In the genomic region with DNA sequence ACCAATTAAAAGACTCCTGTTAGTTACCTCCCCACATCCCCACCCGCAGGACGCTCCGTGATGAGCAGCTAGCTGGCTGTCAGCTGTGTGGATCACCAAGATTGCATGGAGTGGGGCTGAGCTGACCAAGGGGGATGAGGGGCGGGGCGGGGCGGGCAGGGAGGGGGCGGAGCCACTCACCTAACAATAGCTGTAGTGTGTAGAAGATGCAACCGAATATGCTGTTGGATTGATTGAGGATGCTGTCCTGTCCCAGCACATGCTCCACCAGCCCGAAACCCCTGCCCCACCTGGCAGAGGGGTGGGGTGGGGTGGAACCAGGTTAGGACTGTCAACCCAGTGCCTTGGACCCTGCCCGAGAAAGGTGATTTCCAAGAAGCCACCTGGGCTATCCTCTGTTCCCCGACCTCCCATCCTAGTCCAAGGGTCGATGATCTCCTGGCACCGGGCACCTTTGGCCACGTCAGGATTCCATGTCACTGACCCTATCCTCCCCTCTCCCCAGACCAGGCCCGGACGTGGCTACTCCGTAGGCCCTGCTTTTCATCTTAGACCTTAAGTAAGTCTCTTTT, we compare ENCODE assay signal across 8 cellular contexts. TPM values are rescaled to one million over a fixed set of nuclear protein-coding genes. Genes with fewer than 3 reads are reported as not detected.
DNase-seq lines count a peak whose midpoint lies in the region; ATAC-seq and TF ChIP-seq lines count a peak whose summit lies in the region.

No MANE protein-coding gene starts in this region.

- POLR2A ChIA-PET in activated CD4-positive, alpha-beta T cell treated with anti-CD3 and anti-CD28 coated beads for 36 hours (lab: Charles Lee) = interaction anchor here (0.6 to 0.9 kb wide), 2 partner anchors 19 to 87 kb away, joined by 3 to 4 read pairs; a partner anchor contains a TSS
- POLR2A ChIA-PET in MCF 10A (lab: Yijun Ruan, JAX) = interaction anchor here (0.5 to 6.5 kb wide), 13 partner anchors 16 to 367 kb away, joined by 3 to 78 read pairs (median 5); a partner anchor contains a TSS

- H3K27ac Mint-ChIP-seq in activated CD4-positive, alpha-beta T cell treated with anti-CD3 and anti-CD28 coated beads for 36 hours = peak overlapping the region; percentile 31
- H3K27ac Mint-ChIP-seq in MCF 10A (ENCODE audit: low read depth, unreplicated experiment) = peak overlapping the region; percentile 1

- no TSS peak for BruUV-seq in MCF 10A (replicated peaks; lab: Mats Ljungman, UMichigan)

- H3K4me3 ChIP-seq in liver (ENCODE audit: low read depth in 1 of 3, low read length in 3 of 3) (peak overlapping the region; percentile 84 to 92 (median 89)), vagina (peak overlapping the region; percentile 80 to 94)

- peak overlapping the region; percentile 91 to 96 for H3K27ac ChIP-seq in liver (ENCODE audit: low read depth in 1 of 2, low read length in 2 of 2)
- H3K27ac ChIP-seq in vagina = no peak overlapping the region

- peak; percentile 44 for DNase-seq in activated CD4-positive, alpha-beta T cell treated with anti-CD3 and anti-CD28 coated beads for 36 hours
- no peak for DNase-seq in activated CD4-positive, alpha-beta T cell treated with anti-CD3 and anti-CD28 coated beads, Interleukin-2, amount 50 U/mL, for 1 hour
- DNase-seq in NCI-H526 (lab: John Stamatoyannopoulos, UW) = peak; percentile 47 to 83
- DNase-seq in MCF 10A (ENCODE audit: unreplicated experiment) = peak; percentile 50
- DNase-seq in vagina (ENCODE audit: extremely low spot score in 2 of 2) = no peak

- 22% methylated on average over 17 of the region's 17 CpGs for WGBS in liver

- ATAC-seq in activated CD4-positive, alpha-beta T cell treated with anti-CD3 and anti-CD28 coated beads for 36 hours = no peak
- ATAC-seq in GM19023 (IDR thresholded peaks at IDR 0.05; ENCODE audit: unreplicated experiment) (no peak), GM18870 (IDR thresholded peaks at IDR 0.05; ENCODE audit: unreplicated experiment) (no peak)

- peak overlapping the region in 1 of 2 donors; percentile 85 for H3K9ac ChIP-seq in liver (ENCODE audit: low read depth in 1 of 2, low read length in 2 of 2)

- CTCF ChIA-PET in activated CD4-positive, alpha-beta T cell treated with anti-CD3 and anti-CD28 coated beads for 36 hours (lab: Charles Lee) = interaction anchor here (0.5 to 1.9 kb wide), 3 partner anchors 49 to 94 kb away, joined by 4 to 10 read pairs (median 5); no protein-coding TSS in a partner anchor
- CTCF ChIA-PET in MCF 10A (lab: Yijun Ruan, JAX) = interaction anchor here (0.6 to 5.2 kb wide), 8 partner anchors 42 to 364 kb away, joined by 3 to 27 read pairs (median 4); a partner anchor contains a TSS

- intact Hi-C loops in activated CD4-positive, alpha-beta T cell treated with anti-CD3 and anti-CD28 coated beads for 36 hours (cut with DNase I, micrococcal nuclease) = loop anchor here in 1 of 2 experiments (10.0 kb wide), 1 partner anchor 108 kb away; a partner anchor contains a TSS
- intact Hi-C loops in MCF 10A (cut with micrococcal nuclease) (no loop called here), vagina (cut with DNase I) (no loop called here)

- H3K4me3 Mint-ChIP-seq in activated CD4-positive, alpha-beta T cell treated with anti-CD3 and anti-CD28 coated beads for 36 hours = peak overlapping the region; percentile 98
- peak overlapping the region; percentile 85 for H3K4me3 Mint-ChIP-seq in MCF 10A (ENCODE audit: unreplicated experiment)

- H3K36me3 Mint-ChIP-seq in activated CD4-positive, alpha-beta T cell treated with anti-CD3 and anti-CD28 coated beads for 36 hours (ENCODE audit: low read depth) = peaks cover 21% of the 10 kb centered on the region
- peaks cover 22% of the 10 kb centered on the region for H3K36me3 Mint-ChIP-seq in MCF 10A (ENCODE audit: insufficient read depth, unreplicated experiment)

- H3K27me3 ChIP-seq in liver (ENCODE audit: control insufficient read depth in 4 of 4, insufficient read depth in 4 of 4, low read length in 3 of 4) (no peaks in the 10 kb centered on the region), vagina (no peaks in the 10 kb centered on the region)

- no peaks in the 10 kb centered on the region for H3K9me3 Mint-ChIP-seq in activated CD4-positive, alpha-beta T cell treated with anti-CD3 and anti-CD28 coated beads for 36 hours (ENCODE audit: low read depth)
- no peaks in the 10 kb centered on the region for H3K9me3 Mint-ChIP-seq in MCF 10A (ENCODE audit: unreplicated experiment)

- TF ChIP-seq CTCF in MCF 10A (IDR thresholded peaks at IDR 0.05; ENCODE audit: unreplicated experiment) = no peak
- TF ChIP-seq CTCF in liver (IDR thresholded peaks at IDR 0.05; ENCODE audit: low read depth, low read length, missing input control) = no peak
- no peak for TF ChIP-seq CTCF in vagina (IDR thresholded peaks at IDR 0.05)

- H3K27me3 Mint-ChIP-seq in activated CD4-positive, alpha-beta T cell treated with anti-CD3 and anti-CD28 coated beads for 36 hours = no peaks in the 10 kb centered on the region
- H3K27me3 Mint-ChIP-seq in MCF 10A (ENCODE audit: insufficient read depth, unreplicated experiment) = no peaks in the 10 kb centered on the region

- TF ChIP-seq POLR2A in vagina (IDR thresholded peaks at IDR 0.05) = no peak

- H3K36me3 ChIP-seq in liver (ENCODE audit: control insufficient read depth in 4 of 4, insufficient read depth in 3 of 4, low read depth in 1 of 4, low read length in 3 of 4) (peaks cover 8 to 18% (median 13%) of the 10 kb centered on the region in 4 donors), vagina (peaks cover 0 to 7% of the 10 kb centered on the region in 2 donors)

- peaks cover 25% of the 10 kb centered on the region for H3K4me1 Mint-ChIP-seq in activated CD4-positive, alpha-beta T cell treated with anti-CD3 and anti-CD28 coated beads for 36 hours
- H3K4me1 Mint-ChIP-seq in MCF 10A (ENCODE audit: insufficient read depth, unreplicated experiment) = peaks cover 12% of the 10 kb centered on the region

- H3K4me1 ChIP-seq in liver (ENCODE audit: control insufficient read depth in 4 of 4, insufficient read depth in 4 of 4, low read length in 3 of 4) (peaks cover 0 to 19% (median 11%) of the 10 kb centered on the region in 4 donors), vagina (peaks cover 17% of the 10 kb centered on the region)

- H3K9me3 ChIP-seq in liver (ENCODE audit: control insufficient read depth in 4 of 4, low read length in 3 of 4) (no peaks in the 10 kb centered on the region), vagina (no peaks in the 10 kb centered on the region)

- TF ChIP-seq RAD21 in liver (IDR thresholded peaks at IDR 0.05) = peak in 1 of 2 donors; percentile 44

TF ChIP-seq in liver, 16 proteins besides CTCF, POLR2A, EP300 and RAD21 (continues in another document):
- peak; percentile 94 to 96 for TF ChIP-seq RXRA (IDR thresholded peaks at IDR 0.05)
- no peak for TF ChIP-seq EGR1 (IDR thresholded peaks at IDR 0.05; ENCODE audit: low read depth in 2 of 2)
- TF ChIP-seq HNF4A (conservative IDR thresholded peaks at IDR 0.05) = peak; percentile 96 to 97
- TF ChIP-seq, protein P1, sequence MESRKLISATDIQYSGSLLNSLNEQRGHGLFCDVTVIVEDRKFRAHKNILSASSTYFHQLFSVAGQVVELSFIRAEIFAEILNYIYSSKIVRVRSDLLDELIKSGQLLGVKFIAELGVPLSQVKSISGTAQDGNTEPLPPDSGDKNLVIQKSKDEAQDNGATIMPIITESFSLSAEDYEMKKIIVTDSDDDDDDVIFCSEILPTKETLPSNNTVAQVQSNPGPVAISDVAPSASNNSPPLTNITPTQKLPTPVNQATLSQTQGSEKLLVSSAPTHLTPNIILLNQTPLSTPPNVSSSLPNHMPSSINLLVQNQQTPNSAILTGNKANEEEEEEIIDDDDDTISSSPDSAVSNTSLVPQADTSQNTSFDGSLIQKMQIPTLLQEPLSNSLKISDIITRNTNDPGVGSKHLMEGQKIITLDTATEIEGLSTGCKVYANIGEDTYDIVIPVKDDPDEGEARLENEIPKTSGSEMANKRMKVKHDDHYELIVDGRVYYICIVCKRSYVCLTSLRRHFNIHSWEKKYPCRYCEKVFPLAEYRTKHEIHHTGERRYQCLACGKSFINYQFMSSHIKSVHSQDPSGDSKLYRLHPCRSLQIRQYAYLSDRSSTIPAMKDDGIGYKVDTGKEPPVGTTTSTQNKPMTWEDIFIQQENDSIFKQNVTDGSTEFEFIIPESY (IDR thresholded peaks at IDR 0.05) = no peak
- TF ChIP-seq GABPA (IDR thresholded peaks at IDR 0.05 in 1 of 2, conservative IDR thresholded peaks at IDR 0.05 in 1 of 2) = peak in 1 of 2 donors; percentile 72
- peak; percentile 43 for TF ChIP-seq NR2F2 (IDR thresholded peaks at IDR 0.05)
- TF ChIP-seq, protein P2, sequence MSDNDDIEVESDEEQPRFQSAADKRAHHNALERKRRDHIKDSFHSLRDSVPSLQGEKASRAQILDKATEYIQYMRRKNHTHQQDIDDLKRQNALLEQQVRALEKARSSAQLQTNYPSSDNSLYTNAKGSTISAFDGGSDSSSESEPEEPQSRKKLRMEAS (IDR thresholded peaks at IDR 0.05) = no peak
- TF ChIP-seq TAF1 (conservative IDR thresholded peaks at IDR 0.05) = no peak
- TF ChIP-seq, protein P3, sequence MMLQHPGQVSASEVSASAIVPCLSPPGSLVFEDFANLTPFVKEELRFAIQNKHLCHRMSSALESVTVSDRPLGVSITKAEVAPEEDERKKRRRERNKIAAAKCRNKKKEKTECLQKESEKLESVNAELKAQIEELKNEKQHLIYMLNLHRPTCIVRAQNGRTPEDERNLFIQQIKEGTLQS (IDR thresholded peaks at IDR 0.05) = no peak
- TF ChIP-seq FOXA2 (IDR thresholded peaks at IDR 0.05) = no peak

RNA-seq across cellular contexts. Expression of a gene that starts 1.4 kb away (rescaled TPM):
- 10 to 100 TPM; 59.6 to 64.2 TPM for total RNA-seq in activated CD4-positive, alpha-beta T cell treated with anti-CD3 and anti-CD28 coated beads for 36 hours
- 64.7 and 66.3 TPM in 2 replicates for total RNA-seq in MCF 10A (2022)
- total RNA-seq in liver = 100 to 1,000 TPM in 1 of 2 donors, 10 to 100 TPM in 1; 29.9 to 166 TPM
- polyA plus RNA-seq in liver = 100 to 1,000 TPM; 360 to 519 TPM
- 123 TPM for total RNA-seq in vagina

RNA-seq across cellular contexts. Expression of a gene that starts 4.5 kb away (rescaled TPM):
- total RNA-seq in activated CD4-positive, alpha-beta T cell treated with anti-CD3 and anti-CD28 coated beads for 36 hours = 1 to 10 TPM; 4.0 to 9.2 TPM
- total RNA-seq in MCF 10A (2022) = 4.4 and 5.5 TPM in 2 replicates
- total RNA-seq in liver = 10 to 100 TPM in 1 of 2 donors, under 1 TPM in 1; 0.51 to 14.5 TPM
- polyA plus RNA-seq in liver = 1 to 10 TPM; 1.6 to 4.4 TPM
- total RNA-seq in vagina = 2.0 TPM

RNA-seq across cellular contexts. Expression of a gene that starts 15.0 kb away (rescaled TPM):
- 10 to 100 TPM; 50.0 to 53.3 TPM for total RNA-seq in activated CD4-positive, alpha-beta T cell treated with anti-CD3 and anti-CD28 coated beads for 36 hours
- total RNA-seq in MCF 10A (2022) (31.7 and 41.0 TPM in 2 replicates), liver (10 to 100 TPM; 10.0 to 29.5 TPM), vagina (48.9 TPM)
- polyA plus RNA-seq in liver = 10 to 100 TPM; 40.2 to 41.6 TPM

RNA-seq across cellular contexts. Expression of a gene that starts 19.0 kb away (rescaled TPM):
- total RNA-seq in activated CD4-positive, alpha-beta T cell treated with anti-CD3 and anti-CD28 coated beads for 36 hours = 10 to 100 TPM; 21.3 to 25.8 TPM
- total RNA-seq in MCF 10A (2022) = 12.6 and 15.2 TPM in 2 replicates
- total RNA-seq in liver = 1 to 10 TPM; 5.4 to 9.6 TPM
- polyA plus RNA-seq in liver = 1 to 10 TPM in 1 of 2 donors, under 1 TPM in 1; 0.89 to 2.7 TPM
- 10.6 TPM for total RNA-seq in vagina

RNA-seq across cellular contexts. Expression of a gene that starts 19.2 kb away (rescaled TPM):
- 1 to 10 TPM; 9.2 to 9.9 TPM for total RNA-seq in activated CD4-positive, alpha-beta T cell treated with anti-CD3 and anti-CD28 coated beads for 36 hours
- 11.9 and 15.1 TPM in 2 replicates for total RNA-seq in MCF 10A (2022)
- total RNA-seq in liver = 1 to 10 TPM; 4.4 to 4.8 TPM
- polyA plus RNA-seq in liver = 1 to 10 TPM in 1 of 2 donors, under 1 TPM in 1; 0.92 to 3.3 TPM
- 5.4 TPM for total RNA-seq in vagina

Comparison
In these comparisons a context has a peak if more than half of its experiments do, and no peak if none do; other contexts are left out.
1. DNase-seq: peak in activated CD4-positive, alpha-beta T cell treated with anti-CD3 and anti-CD28 coated beads for 36 hours (single experiment), NCI-H526 (2 of 2) and MCF 10A (single experiment); none in activated CD4-positive, alpha-beta T cell treated with anti-CD3 and anti-CD28 coated beads, Interleukin-2, amount 50 U/mL, for 1 hour (single experiment) and vagina (0 of 2).